Comparison of ENCODE assay signal across 9 cellular contexts in genomic region chr1:184622136-184622823, GRCh38.
DNase-seq lines count a peak whose midpoint lies in the region; ATAC-seq and TF ChIP-seq lines count a peak whose summit lies in the region.
"Had no signal": no experiment of that assay in that cellular context is flagged by ENCODE, and none has a peak within 500 bp of the region (broad histone marks: within the 10 kb centered on the region; RNA-seq: fewer than 3 reads in every experiment).

No MANE protein-coding gene starts in this region.

- H2BK20ac ChIP-seq in IMR-90 (ENCODE audit: low read depth, low read length): 0 out of 2 replicates have a peak overlapping the region, but pooled peaks have one; percentile 11

- in situ Hi-C loops in IMR-90 (cut with MboI; ENCODE audit: low sequenced_read_pairs): no loop called here
- in situ Hi-C loops in transverse colon (cut with MboI; ENCODE audit: low pct_ligation_motif_present in 1 of 4, low pct_unique_long_range_greater_than_20kb in 1 of 4, low sequenced_read_pairs in 3 of 4): no loop called here

- no peak overlapping the region for H3K23ac ChIP-seq in IMR-90 (ENCODE audit: low read depth, low read length)

- H3K27ac ChIP-seq in IMR-90 (ENCODE audit: insufficient read depth, low read length) (peak overlapping the region; percentile 29; the same call in 1 of the 2 replicates), body of pancreas (peak overlapping the region; percentile 27 to 53 (median 36)), transverse colon (peak overlapping the region; percentile 83 to 93 (median 86))

- H3K9ac ChIP-seq in IMR-90 (ENCODE audit: low read depth, low read length): no peak overlapping the region

- H3K56ac ChIP-seq in IMR-90 (ENCODE audit: extremely low read depth, insufficient read depth, low read length): no peak overlapping the region

- no peaks in the 10 kb centered on the region for H3K79me1 ChIP-seq in IMR-90 (ENCODE audit: low read depth in 1 of 2, low read length in 2 of 2)

- no peak for TF ChIP-seq POLR2A in IMR-90 (IDR thresholded peaks at IDR 0.05; ENCODE audit: low read depth, low read length)
- TF ChIP-seq POLR2A in body of pancreas (IDR thresholded peaks at IDR 0.05): no peak
- TF ChIP-seq POLR2A in transverse colon (IDR thresholded peaks at IDR 0.05): peak; percentile 24

- peak overlapping the region; percentile 36; the same call in 1 of the 2 replicates for H3K4ac ChIP-seq in IMR-90 (ENCODE audit: low read depth, low read length)

- H2AK9ac ChIP-seq in IMR-90 (replicated peaks; ENCODE audit: low read depth, low read length, poor library complexity): peak overlapping the region; percentile 16

- H2AFZ ChIP-seq in IMR-90 (replicated peaks; ENCODE audit: low read length, poor library complexity): peak overlapping the region; percentile 65

- no peak overlapping the region for H4K91ac ChIP-seq in IMR-90 (ENCODE audit: insufficient read depth, low read depth, low read length)

- intact Hi-C loops in IMR-90 (cut with micrococcal nuclease): no loop called here
- intact Hi-C loops in body of pancreas (cut with DNase I): no loop called here
- intact Hi-C loops in transverse colon (cut with DNase I; ENCODE audit: low total_unique reads): no loop called here

- H3K9me1 ChIP-seq in IMR-90 (ENCODE audit: insufficient read depth, low read length): peaks cover 11% of the 10 kb centered on the region; the same call in 1 of the 2 replicates

- no peaks in the 10 kb centered on the region for H3K27me3 ChIP-seq in IMR-90 (ENCODE audit: control insufficient read depth, insufficient read depth, low read length)
- H3K27me3 ChIP-seq in body of pancreas: no peaks in the 10 kb centered on the region
- H3K27me3 ChIP-seq in transverse colon: no peaks in the 10 kb centered on the region

- peak; percentile 92 for TF ChIP-seq EP300 in transverse colon (IDR thresholded peaks at IDR 0.05; ENCODE audit: low read depth)

- H4K5ac ChIP-seq in IMR-90 (ENCODE audit: low read depth, low read length): no peak overlapping the region; the same call in 1 of the 2 replicates

- H3K4me3 ChIP-seq in IMR-90 (ENCODE audit: insufficient read depth, low read depth, low read length) (no peak overlapping the region), body of pancreas (no peak overlapping the region), transverse colon (no peak overlapping the region)

- H2BK15ac ChIP-seq in IMR-90 (ENCODE audit: low read depth, low read length): no peak overlapping the region

- no peak for TF ChIP-seq RAD21 in IMR-90 (IDR thresholded peaks at IDR 0.05; ENCODE audit: low read length)

- TF ChIP-seq CTCF in IMR-90 (conservative IDR thresholded peaks at IDR 0.05; ENCODE audit: low read depth, low read length) (no peak), body of pancreas (IDR thresholded peaks at IDR 0.05) (no peak), transverse colon (IDR thresholded peaks at IDR 0.05) (peak in 1 of 5 experiments; percentile 22)

- H3K18ac ChIP-seq in IMR-90 (ENCODE audit: low read depth, low read length): no peak overlapping the region

- peak overlapping the region; percentile 16; the same call in 1 of the 2 replicates for H2BK120ac ChIP-seq in IMR-90 (ENCODE audit: low read depth, low read length)

- no peak overlapping the region; a peak in 1 of 4 replicates for H4K8ac ChIP-seq in IMR-90 (ENCODE audit: low read depth in 2 of 2, low read length in 2 of 2)

- dilution Hi-C loops in IMR-90 (cut with HindIII; ENCODE audit: low sequenced_read_pairs, unreplicated experiment): no loop called here

- 14% methylated on average over 5 of the region's 9 CpGs; no CpG with 5 or more reads in 1 of the 2 experiments for WGBS in IMR-90 (ENCODE audit: extremely low coverage in 2 of 2, insufficient read length in 1 of 2), 2 experiments
- WGBS in body of pancreas, 2 donors: 54 to 62% methylated on average over 9 of the region's 9 CpGs
- WGBS in transverse colon (ENCODE audit: low coverage in 1 of 2), 2 donors: 14 to 24% methylated on average over 7 to 9 of the region's 9 CpGs

- peak overlapping the region; percentile 68; the same call in 1 of the 2 replicates for H2AK5ac ChIP-seq in IMR-90 (ENCODE audit: low read depth, low read length)

- DNase-seq in IMR-90 (peak; percentile 90), body of pancreas (peak in 3 of 4 donors; percentile 33 to 55 (median 41)), kidney tubule cell (ENCODE audit: low spot score) (peak; percentile 8), transverse colon (peak; percentile 83), cortex of kidney (lab: John Stamatoyannopoulos, UW) (no peak), NCI-H187 (lab: John Stamatoyannopoulos, UW) (no peak)
- DNase-seq: activated T-cell treated with anti-CD3 and anti-CD28 coated beads, Interleukin-2, amount 50 U/mL, for 1 hour; NCI-H1436 had no signal

- ATAC-seq in IMR-90 (ENCODE audit: low read depth): peak; percentile 79
- peak; percentile 71 for ATAC-seq in body of pancreas
- no peak for ATAC-seq in HG02981 (IDR thresholded peaks at IDR 0.05; ENCODE audit: unreplicated experiment)

- H3K14ac ChIP-seq in IMR-90 (replicated peaks; ENCODE audit: low read depth, low read length): 0 out of 2 replicates have a peak overlapping the region, but pooled peaks have one; percentile 26

- no peaks in the 10 kb centered on the region for H3K9me3 ChIP-seq in IMR-90 (ENCODE audit: control insufficient read depth, insufficient read depth, low read length)
- no peaks in the 10 kb centered on the region for H3K9me3 ChIP-seq in body of pancreas
- H3K9me3 ChIP-seq in transverse colon: no peaks in the 10 kb centered on the region

- H3K4me2 ChIP-seq in IMR-90 (ENCODE audit: low read depth, low read length): peak overlapping the region; percentile 36; the same call in 1 of the 2 replicates

- H3K4me1 ChIP-seq in IMR-90 (ENCODE audit: control insufficient read depth, insufficient read depth, low read length) (peaks cover 12% of the 10 kb centered on the region), body of pancreas (no peaks in the 10 kb centered on the region), transverse colon (peaks cover 26 to 61% (median 30%) of the 10 kb centered on the region in 4 donors)

- POLR2A ChIA-PET in IMR-90 (lab: Charles Lee; ENCODE audit: unreplicated experiment): no interaction called here

- CTCF ChIA-PET in IMR-90 (lab: Yijun Ruan, JAX): no interaction called here

- BruUV-seq in IMR-90 (replicated peaks; lab: Mats Ljungman, UMichigan): no TSS peak

- no peak overlapping the region for H2BK5ac ChIP-seq in IMR-90 (ENCODE audit: low read depth, low read length, poor library complexity, severe bottlenecking)

- no peaks in the 10 kb centered on the region for H3K36me3 ChIP-seq in IMR-90 (ENCODE audit: control insufficient read depth, insufficient read depth, low read length)
- no peaks in the 10 kb centered on the region for H3K36me3 ChIP-seq in body of pancreas (replicated peaks in 1 of 2; ENCODE audit: insufficient read depth in 1 of 2, low read depth in 2 of 2)
- H3K36me3 ChIP-seq in transverse colon: no peaks in the 10 kb centered on the region

- H4K20me1 ChIP-seq in IMR-90 (ENCODE audit: insufficient read depth, low read length): 0 out of 2 replicates have a peak, but pooled peaks cover 4% of the 10 kb centered on the region

TF ChIP-seq in IMR-90, 13 proteins besides CTCF, POLR2A, EP300 and RAD21:
- no peak; the same call in 1 of the 2 replicates for TF ChIP-seq MXI1 (IDR thresholded peaks at IDR 0.05; ENCODE audit: borderline replicate concordance, low read depth, low read length)
- TF ChIP-seq FOS (IDR thresholded peaks at IDR 0.05; ENCODE audit: low read depth, low read length): no peak
- no peak for TF ChIP-seq BHLHE40 (IDR thresholded peaks at IDR 0.05; ENCODE audit: low read depth, low read length)
TF ChIP-seq in IMR-90: peak in this region for 0.

Comparison
In these comparisons a context has a peak if more than half of its experiments do, and no peak if none do; other contexts are left out.
1. DNase-seq: peak in IMR-90 (single experiment), body of pancreas (3 of 4), kidney tubule cell (single experiment) and transverse colon (single experiment); none in cortex of kidney (single experiment) and NCI-H187 (0 of 2).
2. H3K27ac ChIP-seq: peak in every context shown above with its lines; median percentile 86 in transverse colon; 36 in body of pancreas; 29 in IMR-90.